8 cellular contexts compared by ENCODE assay signal in the genomic region with DNA sequence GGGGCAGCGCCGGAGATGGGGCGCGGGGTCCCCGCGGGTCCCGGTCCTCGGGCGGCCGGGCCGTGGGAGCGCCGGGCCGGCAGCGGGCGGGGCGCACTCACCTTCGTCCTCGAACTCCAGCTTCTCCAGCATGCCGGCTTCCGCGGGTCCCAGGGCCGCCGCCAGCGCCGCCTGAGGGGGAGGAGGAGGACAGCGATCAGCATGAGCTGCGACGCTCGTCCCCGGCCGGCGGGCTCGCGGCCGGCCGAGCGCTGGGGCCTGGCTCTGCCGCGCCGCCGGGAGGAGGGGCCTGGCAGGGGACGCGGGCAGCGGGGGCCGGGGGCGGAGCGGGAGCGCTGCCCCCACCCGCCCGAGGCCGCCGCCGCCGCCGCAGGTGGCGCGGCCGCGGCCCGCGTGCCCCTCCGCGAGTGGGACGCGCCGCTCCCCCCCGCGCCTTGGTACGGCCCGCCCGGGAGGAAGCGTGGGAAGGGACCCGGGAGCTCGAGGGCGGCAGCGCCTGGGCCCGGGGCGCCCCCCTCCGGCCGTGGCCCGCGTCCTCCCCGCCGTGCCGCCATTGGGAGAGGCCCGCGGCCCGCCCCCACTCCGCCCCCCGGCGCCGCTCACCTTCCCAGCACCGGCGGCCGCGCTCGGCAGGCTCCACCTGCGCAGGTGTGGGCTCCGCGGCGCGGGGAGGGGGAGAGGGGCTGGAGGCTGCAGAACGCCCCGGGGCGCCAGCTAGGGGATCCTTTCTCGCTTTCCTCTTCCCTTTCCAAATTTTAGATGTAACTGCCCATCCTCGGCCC.
DNase-seq lines count a peak whose midpoint lies in the region; ATAC-seq and TF ChIP-seq lines count a peak whose summit lies in the region.

No MANE protein-coding gene starts in this region.

- H3K9me2 ChIP-seq in MM.1S (replicated peaks; ENCODE audit: insufficient read depth, low read length) = no peaks in the 10 kb centered on the region

- H3K27ac ChIP-seq in MM.1S (ENCODE audit: low read length) (peak overlapping the region; percentile 95), adrenal gland (peak overlapping the region; percentile 17 to 96 (median 87)), psoas muscle (peak overlapping the region; percentile 78), uterus (peak overlapping the region; percentile 89 to 91)

- H3K36me3 ChIP-seq in MM.1S (replicated peaks; ENCODE audit: insufficient read depth, low read length) (no peaks in the 10 kb centered on the region), adrenal gland (replicated peaks in 1 of 2) (no peaks in the 10 kb centered on the region), psoas muscle (ENCODE audit: insufficient read depth in 1 of 2, low read depth in 1 of 2) (no peaks in the 10 kb centered on the region), uterus (no peaks in the 10 kb centered on the region)

- peak overlapping the region; percentile 86 for H3K4me3 ChIP-seq in GM12865 (ENCODE audit: low read depth, low read length)
- H3K4me3 ChIP-seq in MM.1S (ENCODE audit: low read length) = peak overlapping the region; percentile 74
- peak overlapping the region in 3 of 4 donors; percentile 22 to 84 (median 44) for H3K4me3 ChIP-seq in adrenal gland
- peak overlapping the region; percentile 80 for H3K4me3 ChIP-seq in psoas muscle
- peak overlapping the region; percentile 53 to 69 for H3K4me3 ChIP-seq in uterus

- peak; percentile 87 to 90 (median 88) for ATAC-seq in T-cell (replicated peaks in 1 of 4)
- ATAC-seq in left ventricle myocardium superior = peak; percentile 89
- ATAC-seq in psoas muscle = peak; percentile 80 to 86 (median 84)

- peak overlapping the region; percentile 95 for H3K27ac Mint-ChIP-seq in T-cell

- intact Hi-C loops in adrenal gland (cut with DNase I) = loop anchor here in 1 of 2 donors (10.0 kb wide), 1 partner anchor 113 kb away; no protein-coding TSS in a partner anchor
- intact Hi-C loops in left ventricle myocardium superior (cut with micrococcal nuclease) = no loop called here
- intact Hi-C loops in psoas muscle (cut with DNase I) = loop anchor here (5.0 kb wide), 2 partner anchors 60 to 265 kb away; no protein-coding TSS in a partner anchor
- intact Hi-C loops in uterus (cut with DNase I; ENCODE audit: low total_unique reads) = no loop called here

- no peaks in the 10 kb centered on the region for H3K27me3 ChIP-seq in MM.1S (replicated peaks; ENCODE audit: insufficient read depth, low read length)
- H3K27me3 ChIP-seq in adrenal gland = no peaks in the 10 kb centered on the region
- H3K27me3 ChIP-seq in psoas muscle (ENCODE audit: insufficient read depth in 3 of 3, low read length in 2 of 3) = no peaks in the 10 kb centered on the region
- H3K27me3 ChIP-seq in uterus = no peaks in the 10 kb centered on the region

- no peaks in the 10 kb centered on the region for H3K27me3 Mint-ChIP-seq in T-cell

- peak; percentile 55 for TF ChIP-seq CTCF in GM12865 (IDR thresholded peaks at IDR 0.05; ENCODE audit: insufficient read depth, low read depth, low read length, missing control alignments)
- no peak; the same call in none of the 2 replicates for TF ChIP-seq CTCF in MM.1S (IDR thresholded peaks at IDR 0.05; ENCODE audit: low read length)
- TF ChIP-seq CTCF in adrenal gland (IDR thresholded peaks at IDR 0.05) = peak in 2 of 6 experiments; percentile 22 to 48
- no peak for TF ChIP-seq CTCF in psoas muscle (IDR thresholded peaks at IDR 0.05)
- peak in 3 of 4 experiments; percentile 43 to 61 (median 57) for TF ChIP-seq CTCF in uterus (IDR thresholded peaks at IDR 0.05)

- H3K4me1 ChIP-seq in MM.1S (ENCODE audit: low read length) = peaks cover 14% of the 10 kb centered on the region
- peaks cover 0 to 9% of the 10 kb centered on the region in 2 donors for H3K4me1 ChIP-seq in adrenal gland (replicated peaks in 1 of 2)
- H3K4me1 ChIP-seq in psoas muscle = peaks cover 9% of the 10 kb centered on the region
- no peaks in the 10 kb centered on the region for H3K4me1 ChIP-seq in uterus

- POLR2A ChIA-PET in T-cell (lab: Charles Lee) = interaction anchor here (0.6 to 0.8 kb wide), 4 partner anchors 87 to 695 kb away, joined by 3 to 8 read pairs (median 4); a partner anchor contains a TSS

- WGBS in adrenal gland, 4 donors = 1 to 5% (median 2%) methylated on average over 2 to 108 of the region's 108 CpGs
- 0 to 2% (median 1%) methylated on average over 36 to 108 of the region's 108 CpGs for WGBS in psoas muscle, 3 donors

- H2AFZ ChIP-seq in MM.1S (ENCODE audit: low read length) = peak overlapping the region; percentile 96

- peaks cover 30% of the 10 kb centered on the region for H3F3A ChIP-seq in MM.1S (ENCODE audit: insufficient read depth, low read length)

- H4K20me1 ChIP-seq in MM.1S (ENCODE audit: insufficient read depth, low read length) = no peaks in the 10 kb centered on the region

- H3K9ac ChIP-seq in MM.1S (ENCODE audit: low read length) = peak overlapping the region; percentile 79

- CTCF ChIA-PET in T-cell (lab: Charles Lee) = interaction anchor here (0.7 to 1.9 kb wide), 7 partner anchors 11 to 545 kb away, joined by 3 to 5 read pairs (median 4); a partner anchor contains a TSS

- H3K9me3 Mint-ChIP-seq in T-cell = peaks cover 0 to 4% (median 4%) of the 10 kb centered on the region in 3 donors

- H3K4me1 Mint-ChIP-seq in T-cell = peaks cover 36 to 38% (median 37%) of the 10 kb centered on the region in 3 donors

- H3K4me2 ChIP-seq in MM.1S (ENCODE audit: low read depth, low read length) = peak overlapping the region; percentile 93

- H3K4me3 Mint-ChIP-seq in T-cell = peak overlapping the region; percentile 93 to 100 (median 93)

- H3K79me2 ChIP-seq in MM.1S (ENCODE audit: low read length) = peaks cover 23% of the 10 kb centered on the region

- TF ChIP-seq POLR2A in adrenal gland (IDR thresholded peaks at IDR 0.05) = peak; percentile 22 to 62
- peak; percentile 3 to 55 for TF ChIP-seq POLR2A in uterus (IDR thresholded peaks at IDR 0.05)

- H3K36me3 Mint-ChIP-seq in T-cell = no peaks in the 10 kb centered on the region

- peak; percentile 91 for DNase-seq in GM12865 (ENCODE audit: low read depth)
- peak; percentile 77 for DNase-seq in HCEC 1CT
- peak; percentile 95 for DNase-seq in MM.1S
- DNase-seq in T-cell = peak; percentile 69 to 92 (median 82)
- peak; percentile 76 to 89 (median 82) for DNase-seq in adrenal gland
- DNase-seq in left ventricle myocardium superior = peak; percentile 92
- peak; percentile 86 to 88 for DNase-seq in psoas muscle
- peak; percentile 71 to 86 for DNase-seq in uterus

- H3K9me3 ChIP-seq in MM.1S (replicated peaks; ENCODE audit: insufficient read depth, low read length) (no peaks in the 10 kb centered on the region), adrenal gland (replicated peaks in 1 of 3) (peaks cover 0 to 4% (median 0%) of the 10 kb centered on the region in 3 donors), psoas muscle (peaks cover 4% of the 10 kb centered on the region), uterus (peaks cover 0 to 7% of the 10 kb centered on the region in 2 donors)

Comparison
In these comparisons a context has a peak if more than half of its experiments do, and no peak if none do; other contexts are left out.
1. Peak in every context shown above with its lines: DNase-seq, ATAC-seq, H3K4me3 ChIP-seq and H3K27ac ChIP-seq.
2. CTCF ChIP-seq: peak in GM12865 (single experiment) and uterus (3 of 4); none in MM.1S (single experiment) and psoas muscle (single experiment).
3. intact Hi-C loops: an anchor here in psoas muscle (5.0 kb wide); none called in left ventricle myocardium superior and uterus.